Comparison of ENCODE assay signal across 9 cellular contexts in genomic region chr18:3511980-3512379, GRCh38.
DNase-seq lines count a peak whose midpoint lies in the region; ATAC-seq and TF ChIP-seq lines count a peak whose summit lies in the region.
"Had no signal": no experiment of that assay in that cellular context is flagged by ENCODE, and none has a peak within 500 bp of the region (broad histone marks: within the 10 kb centered on the region; RNA-seq: fewer than 3 reads in every experiment).

No MANE protein-coding gene starts in this region.

- H3K27me3 ChIP-seq in BJ (ENCODE audit: control insufficient read depth, insufficient read depth, low read length) (no peaks in the 10 kb centered on the region), foreskin keratinocyte (no peaks in the 10 kb centered on the region), right atrium auricular region (no peaks in the 10 kb centered on the region)
- H3K27me3 ChIP-seq: cardiac muscle cell had no signal

- ATAC-seq in foreskin keratinocyte, result peak; percentile 89

- H3K4me1 ChIP-seq in HEK293 (ENCODE audit: control insufficient read depth, insufficient read depth, low read length), result peaks cover 6% of the 10 kb centered on the region; the same call in 1 of the 2 replicates
- H3K4me1 ChIP-seq in foreskin keratinocyte, result peaks cover 9% of the 10 kb centered on the region
- H3K4me1 ChIP-seq in right atrium auricular region, result no peaks in the 10 kb centered on the region

- DNase-seq in BJ (ENCODE audit: low read depth), result peak; percentile 55
- DNase-seq in SW480 (ENCODE audit: low spot score), result peak; percentile 63
- DNase-seq in foreskin keratinocyte, result peak; percentile 81 to 90
- no peak for DNase-seq in GDM1 (lab: John Stamatoyannopoulos, UW)
- no peak for DNase-seq in right atrium auricular region (ENCODE audit: low spot score)
- DNase-seq in KG1 (lab: John Stamatoyannopoulos, UW), result no peak
- DNase-seq in GM20000 (ENCODE audit: low spot score), result no peak

- CTCF ChIA-PET in BJ (lab: Yijun Ruan, JAX), result interaction anchor here (1.2 kb wide), 1 partner anchor 13 kb away, joined by 6 read pairs; no protein-coding TSS in a partner anchor
- CTCF ChIA-PET in HEK293 (lab: Yijun Ruan, JAX), result interaction anchor here (0.6 to 0.8 kb wide), 3 partner anchors 24 to 60 kb away, joined by 3 to 10 read pairs (median 3); no protein-coding TSS in a partner anchor

- no peak for TF ChIP-seq CTCF in BJ (IDR thresholded peaks at IDR 0.05; ENCODE audit: insufficient read depth, low read depth, low read length)
- TF ChIP-seq CTCF in HEK293 (tag by site-specific recombination; IDR thresholded peaks at IDR 0.05), result no peak
- TF ChIP-seq CTCF in foreskin keratinocyte (conservative IDR thresholded peaks at IDR 0.05), result no peak
- TF ChIP-seq CTCF in right atrium auricular region (IDR thresholded peaks at IDR 0.05), result no peak
- TF ChIP-seq CTCF in GM20000 (IDR thresholded peaks at IDR 0.05; ENCODE audit: extremely low read depth, missing control alignments), result no peak

- H3K4me3 ChIP-seq in BJ (ENCODE audit: low read depth, low read length) (no peak overlapping the region), HEK293 (ENCODE audit: low read depth, low read length) (no peak overlapping the region), right atrium auricular region (no peak overlapping the region)
- H3K4me3 ChIP-seq: cardiac muscle cell had no signal

- H3K36me3 ChIP-seq in BJ (ENCODE audit: control insufficient read depth, insufficient read depth, low read length) (no peaks in the 10 kb centered on the region), HEK293 (ENCODE audit: control insufficient read depth in 2 of 2, insufficient read depth in 1 of 2, low read length in 2 of 2) (no peaks in the 10 kb centered on the region), right atrium auricular region (no peaks in the 10 kb centered on the region)
- H3K36me3 ChIP-seq: cardiac muscle cell had no signal

- H3K9me3 ChIP-seq in HEK293 (ENCODE audit: control insufficient read depth, insufficient read depth, low read depth, low read length) (no peaks in the 10 kb centered on the region), right atrium auricular region (no peaks in the 10 kb centered on the region)

- H3K27ac ChIP-seq in HEK293 (ENCODE audit: extremely low read depth, low read depth, low read length) (no peak overlapping the region), foreskin keratinocyte (no peak overlapping the region), right atrium auricular region (no peak overlapping the region)
- H3K27ac ChIP-seq: cardiac muscle cell had no signal

- POLR2A ChIA-PET in BJ (lab: Charles Lee), result no interaction called here
- POLR2A ChIA-PET in HEK293 (lab: Yijun Ruan, JAX), result no interaction called here

TF ChIP-seq in HEK293, 187 proteins besides CTCF, POLR2A, EP300 and RAD21 (continues in another document):
- TF ChIP-seq, protein P1, sequence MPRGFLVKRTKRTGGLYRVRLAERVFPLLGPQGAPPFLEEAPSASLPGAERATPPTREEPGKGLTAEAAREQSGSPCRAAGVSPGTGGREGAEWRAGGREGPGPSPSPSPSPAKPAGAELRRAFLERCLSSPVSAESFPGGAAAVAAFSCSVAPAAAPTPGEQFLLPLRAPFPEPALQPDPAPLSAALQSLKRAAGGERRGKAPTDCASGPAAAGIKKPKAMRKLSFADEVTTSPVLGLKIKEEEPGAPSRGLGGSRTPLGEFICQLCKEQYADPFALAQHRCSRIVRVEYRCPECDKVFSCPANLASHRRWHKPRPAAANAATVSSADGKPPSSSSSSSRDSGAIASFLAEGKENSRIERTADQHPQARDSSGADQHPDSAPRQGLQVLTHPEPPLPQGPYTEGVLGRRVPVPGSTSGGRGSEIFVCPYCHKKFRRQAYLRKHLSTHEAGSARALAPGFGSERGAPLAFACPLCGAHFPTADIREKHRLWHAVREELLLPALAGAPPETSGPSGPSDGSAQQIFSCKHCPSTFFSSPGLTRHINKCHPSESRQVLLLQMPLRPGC (tag by site-specific recombination; IDR thresholded peaks at IDR 0.05), result no peak
- TF ChIP-seq ZNF664 (tag by site-specific recombination; IDR thresholded peaks at IDR 0.05) (no peak), ZSCAN4 (tag by site-specific recombination; IDR thresholded peaks at IDR 0.05) (no peak), ZNF394 (tag by site-specific recombination; IDR thresholded peaks at IDR 0.05; ENCODE audit: borderline replicate concordance) (peak; percentile 34; the same call in 1 of the 2 replicates), ZNF580 (tag by site-specific recombination; IDR thresholded peaks at IDR 0.05) (no peak), PRDM2 (tag by site-specific recombination; IDR thresholded peaks at IDR 0.05; ENCODE audit: borderline replicate concordance) (no peak), ZNF18 (tag by site-specific recombination; IDR thresholded peaks at IDR 0.05) (no peak), ZNF433 (tag by site-specific recombination; IDR thresholded peaks at IDR 0.05; ENCODE audit: low read depth) (no peak)

Comparison
In these comparisons a context has a peak if more than half of its experiments do, and no peak if none do; other contexts are left out.
1. DNase-seq: peak in BJ (single experiment), SW480 (single experiment) and foreskin keratinocyte (2 of 2); none in GDM1 (single experiment), right atrium auricular region (single experiment), KG1 (single experiment) and GM20000 (single experiment).